ENCODE assay signal across 1 cellular context in the genomic region with DNA sequence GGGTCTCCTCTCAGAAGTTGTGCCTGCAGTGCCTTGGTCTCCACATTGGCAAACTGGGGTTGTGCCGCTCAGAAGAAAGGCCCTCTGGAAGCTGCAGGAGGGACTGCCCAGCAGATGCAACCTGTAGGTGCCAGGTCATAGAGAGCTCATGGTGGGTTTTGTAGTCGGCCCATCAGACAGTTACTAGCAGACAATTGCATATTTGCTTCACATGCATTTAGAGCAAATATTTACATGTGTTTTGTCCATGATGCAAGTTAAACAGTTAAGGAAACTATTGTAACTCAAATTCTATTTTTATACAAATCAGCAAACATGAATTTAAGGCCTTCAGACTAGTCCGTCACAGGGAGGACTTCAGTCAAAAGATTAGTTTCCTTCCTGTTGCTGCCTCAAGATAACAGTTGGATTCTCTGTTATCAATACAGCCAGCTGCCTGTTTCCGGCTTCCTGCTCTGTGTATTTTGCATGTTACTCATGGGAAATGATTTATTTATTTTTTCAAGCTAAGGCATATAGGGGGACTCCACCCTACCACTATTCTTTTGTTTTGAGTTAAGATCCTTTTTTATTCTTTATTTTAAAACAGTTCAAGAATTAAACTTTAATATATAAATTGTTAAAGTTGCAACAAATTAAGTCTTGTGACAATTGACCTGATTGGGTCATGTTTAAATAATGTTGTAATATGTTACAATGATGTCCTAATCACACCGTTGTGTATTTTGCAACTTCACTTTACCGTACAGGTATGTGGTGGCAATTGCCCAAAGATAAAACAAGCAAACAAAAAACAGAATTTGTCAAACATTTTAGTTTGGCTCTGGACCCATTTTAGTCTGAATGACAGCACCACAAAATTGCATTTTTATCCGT.
TF ChIP-seq lines count a peak whose summit lies in the region.

No MANE protein-coding gene starts in this region.

TF ChIP-seq in HepG2, 621 proteins besides CTCF, POLR2A, EP300 and RAD21 (continued from another document and continues in another):
- TF ChIP-seq THYN1 (CRISPR knock-in tag; IDR thresholded peaks at IDR 0.05; ENCODE audit: borderline replicate concordance, low read depth) (no peak), ZNF263 (CRISPR knock-in tag; IDR thresholded peaks at IDR 0.05) (peak; percentile 96), POLR2AphosphoS2 (IDR thresholded peaks at IDR 0.05; ENCODE audit: low read depth, low read length) (0 out of 2 replicates have a peak, but pooled peaks have one; percentile 4), GPN1 (CRISPR knock-in tag; IDR thresholded peaks at IDR 0.05; ENCODE audit: borderline replicate concordance) (no peak), MIXL1 (CRISPR knock-in tag; IDR thresholded peaks at IDR 0.05) (peak; percentile 78; the same call in 1 of the 2 replicates), ZSCAN9 (CRISPR knock-in tag; IDR thresholded peaks at IDR 0.05; ENCODE audit: borderline replicate concordance) (0 out of 2 replicates have a peak, but pooled peaks have one; percentile 30), CBX2 (IDR thresholded peaks at IDR 0.05; ENCODE audit: low read depth, low read length) (no peak), CBX2 (CRISPR knock-in tag; IDR thresholded peaks at IDR 0.05; ENCODE audit: low read depth) (no peak), ZFP41 (CRISPR knock-in tag; IDR thresholded peaks at IDR 0.05; ENCODE audit: borderline replicate concordance) (no peak), ZNF761 (CRISPR knock-in tag; conservative IDR thresholded peaks at IDR 0.05) (no peak; the same call in 1 of the 2 replicates), ISX (CRISPR knock-in tag; conservative IDR thresholded peaks at IDR 0.05) (no peak), RFXANK (CRISPR knock-in tag; IDR thresholded peaks at IDR 0.05) (no peak), PHF8 (CRISPR knock-in tag; IDR thresholded peaks at IDR 0.05) (no peak; the same call in 1 of the 2 replicates), CCDC6 (CRISPR knock-in tag; IDR thresholded peaks at IDR 0.05) (peak; percentile 61; the same call in 1 of the 2 replicates), HCFC1 (IDR thresholded peaks at IDR 0.05; ENCODE audit: low read depth, low read length) (no peak), JARID2 (CRISPR knock-in tag; IDR thresholded peaks at IDR 0.05; ENCODE audit: insufficient replicate concordance) (no peak), KLF11 (CRISPR knock-in tag; IDR thresholded peaks at IDR 0.05) (no peak), AGO2 (optimal IDR thresholded peaks at IDR 0.05; ENCODE audit: low read depth, low read length) (no peak), ZNF468 (CRISPR knock-in tag; IDR thresholded peaks at IDR 0.05) (no peak), CREB1 (IDR thresholded peaks at IDR 0.05) (peak; percentile 2; the same call in 1 of the 2 replicates), CREB1 (CRISPR knock-in tag; IDR thresholded peaks at IDR 0.05) (peak; percentile 79), ZNF660 (CRISPR knock-in tag; IDR thresholded peaks at IDR 0.05; ENCODE audit: borderline replicate concordance, low read depth) (no peak), REXO4 (CRISPR knock-in tag; IDR thresholded peaks at IDR 0.05; ENCODE audit: borderline replicate concordance) (no peak), PLRG1 (conservative IDR thresholded peaks at IDR 0.05) (no peak), DR1 (CRISPR knock-in tag; IDR thresholded peaks at IDR 0.05) (no peak), SUZ12 (IDR thresholded peaks at IDR 0.05; ENCODE audit: low read depth, low read length) (no peak), MIER3 (CRISPR knock-in tag; IDR thresholded peaks at IDR 0.05; ENCODE audit: borderline replicate concordance) (peak; percentile 62; the same call in 1 of the 2 replicates), KLF9 (CRISPR knock-in tag; IDR thresholded peaks at IDR 0.05; ENCODE audit: low read depth) (no peak), ZMYM2 (CRISPR knock-in tag; IDR thresholded peaks at IDR 0.05) (0 out of 2 replicates have a peak, but pooled peaks have one; percentile 13), ZNF143 (CRISPR knock-in tag; IDR thresholded peaks at IDR 0.05) (no peak; the same call in 1 of the 2 replicates)
- TF ChIP-seq, protein P1, sequence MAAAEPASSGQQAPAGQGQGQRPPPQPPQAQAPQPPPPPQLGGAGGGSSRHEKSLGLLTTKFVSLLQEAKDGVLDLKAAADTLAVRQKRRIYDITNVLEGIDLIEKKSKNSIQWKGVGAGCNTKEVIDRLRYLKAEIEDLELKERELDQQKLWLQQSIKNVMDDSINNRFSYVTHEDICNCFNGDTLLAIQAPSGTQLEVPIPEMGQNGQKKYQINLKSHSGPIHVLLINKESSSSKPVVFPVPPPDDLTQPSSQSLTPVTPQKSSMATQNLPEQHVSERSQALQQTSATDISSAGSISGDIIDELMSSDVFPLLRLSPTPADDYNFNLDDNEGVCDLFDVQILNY (CRISPR knock-in tag; conservative IDR thresholded peaks at IDR 0.05), result no peak
- TF ChIP-seq, protein P2, sequence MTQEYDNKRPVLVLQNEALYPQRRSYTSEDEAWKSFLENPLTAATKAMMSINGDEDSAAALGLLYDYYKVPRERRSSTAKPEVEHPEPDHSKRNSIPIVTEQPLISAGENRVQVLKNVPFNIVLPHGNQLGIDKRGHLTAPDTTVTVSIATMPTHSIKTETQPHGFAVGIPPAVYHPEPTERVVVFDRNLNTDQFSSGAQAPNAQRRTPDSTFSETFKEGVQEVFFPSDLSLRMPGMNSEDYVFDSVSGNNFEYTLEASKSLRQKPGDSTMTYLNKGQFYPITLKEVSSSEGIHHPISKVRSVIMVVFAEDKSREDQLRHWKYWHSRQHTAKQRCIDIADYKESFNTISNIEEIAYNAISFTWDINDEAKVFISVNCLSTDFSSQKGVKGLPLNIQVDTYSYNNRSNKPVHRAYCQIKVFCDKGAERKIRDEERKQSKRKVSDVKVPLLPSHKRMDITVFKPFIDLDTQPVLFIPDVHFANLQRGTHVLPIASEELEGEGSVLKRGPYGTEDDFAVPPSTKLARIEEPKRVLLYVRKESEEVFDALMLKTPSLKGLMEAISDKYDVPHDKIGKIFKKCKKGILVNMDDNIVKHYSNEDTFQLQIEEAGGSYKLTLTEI (CRISPR knock-in tag; conservative IDR thresholded peaks at IDR 0.05), result no peak
- TF ChIP-seq, protein P3, sequence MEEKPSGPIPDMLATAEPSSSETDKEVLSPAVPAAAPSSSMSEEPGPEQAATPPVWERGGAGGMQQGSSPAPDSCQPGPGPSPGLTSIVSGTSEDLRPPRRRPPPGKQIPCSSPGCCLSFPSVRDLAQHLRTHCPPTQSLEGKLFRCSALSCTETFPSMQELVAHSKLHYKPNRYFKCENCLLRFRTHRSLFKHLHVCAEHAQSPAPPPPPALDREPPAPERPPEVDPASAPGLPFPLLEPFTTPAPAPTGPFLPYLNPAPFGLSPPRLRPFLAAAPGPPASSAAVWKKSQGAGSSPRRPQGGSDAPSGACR (CRISPR knock-in tag; IDR thresholded peaks at IDR 0.05), result peak; percentile 64; the same call in 1 of the 2 replicates
- TF ChIP-seq, protein P4, sequence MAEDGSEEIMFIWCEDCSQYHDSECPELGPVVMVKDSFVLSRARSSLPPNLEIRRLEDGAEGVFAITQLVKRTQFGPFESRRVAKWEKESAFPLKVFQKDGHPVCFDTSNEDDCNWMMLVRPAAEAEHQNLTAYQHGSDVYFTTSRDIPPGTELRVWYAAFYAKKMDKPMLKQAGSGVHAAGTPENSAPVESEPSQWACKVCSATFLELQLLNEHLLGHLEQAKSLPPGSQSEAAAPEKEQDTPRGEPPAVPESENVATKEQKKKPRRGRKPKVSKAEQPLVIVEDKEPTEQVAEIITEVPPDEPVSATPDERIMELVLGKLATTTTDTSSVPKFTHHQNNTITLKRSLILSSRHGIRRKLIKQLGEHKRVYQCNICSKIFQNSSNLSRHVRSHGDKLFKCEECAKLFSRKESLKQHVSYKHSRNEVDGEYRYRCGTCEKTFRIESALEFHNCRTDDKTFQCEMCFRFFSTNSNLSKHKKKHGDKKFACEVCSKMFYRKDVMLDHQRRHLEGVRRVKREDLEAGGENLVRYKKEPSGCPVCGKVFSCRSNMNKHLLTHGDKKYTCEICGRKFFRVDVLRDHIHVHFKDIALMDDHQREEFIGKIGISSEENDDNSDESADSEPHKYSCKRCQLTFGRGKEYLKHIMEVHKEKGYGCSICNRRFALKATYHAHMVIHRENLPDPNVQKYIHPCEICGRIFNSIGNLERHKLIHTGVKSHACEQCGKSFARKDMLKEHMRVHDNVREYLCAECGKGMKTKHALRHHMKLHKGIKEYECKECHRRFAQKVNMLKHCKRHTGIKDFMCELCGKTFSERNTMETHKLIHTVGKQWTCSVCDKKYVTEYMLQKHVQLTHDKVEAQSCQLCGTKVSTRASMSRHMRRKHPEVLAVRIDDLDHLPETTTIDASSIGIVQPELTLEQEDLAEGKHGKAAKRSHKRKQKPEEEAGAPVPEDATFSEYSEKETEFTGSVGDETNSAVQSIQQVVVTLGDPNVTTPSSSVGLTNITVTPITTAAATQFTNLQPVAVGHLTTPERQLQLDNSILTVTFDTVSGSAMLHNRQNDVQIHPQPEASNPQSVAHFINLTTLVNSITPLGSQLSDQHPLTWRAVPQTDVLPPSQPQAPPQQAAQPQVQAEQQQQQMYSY (CRISPR knock-in tag; IDR thresholded peaks at IDR 0.05), result no peak
- TF ChIP-seq, protein P5, sequence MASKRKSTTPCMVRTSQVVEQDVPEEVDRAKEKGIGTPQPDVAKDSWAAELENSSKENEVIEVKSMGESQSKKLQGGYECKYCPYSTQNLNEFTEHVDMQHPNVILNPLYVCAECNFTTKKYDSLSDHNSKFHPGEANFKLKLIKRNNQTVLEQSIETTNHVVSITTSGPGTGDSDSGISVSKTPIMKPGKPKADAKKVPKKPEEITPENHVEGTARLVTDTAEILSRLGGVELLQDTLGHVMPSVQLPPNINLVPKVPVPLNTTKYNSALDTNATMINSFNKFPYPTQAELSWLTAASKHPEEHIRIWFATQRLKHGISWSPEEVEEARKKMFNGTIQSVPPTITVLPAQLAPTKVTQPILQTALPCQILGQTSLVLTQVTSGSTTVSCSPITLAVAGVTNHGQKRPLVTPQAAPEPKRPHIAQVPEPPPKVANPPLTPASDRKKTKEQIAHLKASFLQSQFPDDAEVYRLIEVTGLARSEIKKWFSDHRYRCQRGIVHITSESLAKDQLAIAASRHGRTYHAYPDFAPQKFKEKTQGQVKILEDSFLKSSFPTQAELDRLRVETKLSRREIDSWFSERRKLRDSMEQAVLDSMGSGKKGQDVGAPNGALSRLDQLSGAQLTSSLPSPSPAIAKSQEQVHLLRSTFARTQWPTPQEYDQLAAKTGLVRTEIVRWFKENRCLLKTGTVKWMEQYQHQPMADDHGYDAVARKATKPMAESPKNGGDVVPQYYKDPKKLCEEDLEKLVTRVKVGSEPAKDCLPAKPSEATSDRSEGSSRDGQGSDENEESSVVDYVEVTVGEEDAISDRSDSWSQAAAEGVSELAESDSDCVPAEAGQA (IDR thresholded peaks at IDR 0.05; ENCODE audit: low read depth), result no peak
- TF ChIP-seq, protein P5 (CRISPR knock-in tag; IDR thresholded peaks at IDR 0.05; ENCODE audit: borderline replicate concordance), result no peak
- TF ChIP-seq, protein P6, sequence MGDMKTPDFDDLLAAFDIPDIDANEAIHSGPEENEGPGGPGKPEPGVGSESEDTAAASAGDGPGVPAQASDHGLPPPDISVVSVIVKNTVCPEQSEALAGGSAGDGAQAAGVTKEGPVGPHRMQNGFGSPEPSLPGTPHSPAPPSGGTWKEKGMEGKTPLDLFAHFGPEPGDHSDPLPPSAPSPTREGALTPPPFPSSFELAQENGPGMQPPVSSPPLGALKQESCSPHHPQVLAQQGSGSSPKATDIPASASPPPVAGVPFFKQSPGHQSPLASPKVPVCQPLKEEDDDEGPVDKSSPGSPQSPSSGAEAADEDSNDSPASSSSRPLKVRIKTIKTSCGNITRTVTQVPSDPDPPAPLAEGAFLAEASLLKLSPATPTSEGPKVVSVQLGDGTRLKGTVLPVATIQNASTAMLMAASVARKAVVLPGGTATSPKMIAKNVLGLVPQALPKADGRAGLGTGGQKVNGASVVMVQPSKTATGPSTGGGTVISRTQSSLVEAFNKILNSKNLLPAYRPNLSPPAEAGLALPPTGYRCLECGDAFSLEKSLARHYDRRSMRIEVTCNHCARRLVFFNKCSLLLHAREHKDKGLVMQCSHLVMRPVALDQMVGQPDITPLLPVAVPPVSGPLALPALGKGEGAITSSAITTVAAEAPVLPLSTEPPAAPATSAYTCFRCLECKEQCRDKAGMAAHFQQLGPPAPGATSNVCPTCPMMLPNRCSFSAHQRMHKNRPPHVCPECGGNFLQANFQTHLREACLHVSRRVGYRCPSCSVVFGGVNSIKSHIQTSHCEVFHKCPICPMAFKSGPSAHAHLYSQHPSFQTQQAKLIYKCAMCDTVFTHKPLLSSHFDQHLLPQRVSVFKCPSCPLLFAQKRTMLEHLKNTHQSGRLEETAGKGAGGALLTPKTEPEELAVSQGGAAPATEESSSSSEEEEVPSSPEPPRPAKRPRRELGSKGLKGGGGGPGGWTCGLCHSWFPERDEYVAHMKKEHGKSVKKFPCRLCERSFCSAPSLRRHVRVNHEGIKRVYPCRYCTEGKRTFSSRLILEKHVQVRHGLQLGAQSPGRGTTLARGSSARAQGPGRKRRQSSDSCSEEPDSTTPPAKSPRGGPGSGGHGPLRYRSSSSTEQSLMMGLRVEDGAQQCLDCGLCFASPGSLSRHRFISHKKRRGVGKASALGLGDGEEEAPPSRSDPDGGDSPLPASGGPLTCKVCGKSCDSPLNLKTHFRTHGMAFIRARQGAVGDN (CRISPR knock-in tag; IDR thresholded peaks at IDR 0.05), result peak; percentile 70
- TF ChIP-seq, protein P7, sequence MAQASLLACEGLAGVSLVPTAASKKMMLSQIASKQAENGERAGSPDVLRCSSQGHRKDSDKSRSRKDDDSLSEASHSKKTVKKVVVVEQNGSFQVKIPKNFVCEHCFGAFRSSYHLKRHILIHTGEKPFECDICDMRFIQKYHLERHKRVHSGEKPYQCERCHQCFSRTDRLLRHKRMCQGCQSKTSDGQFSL (CRISPR knock-in tag; IDR thresholded peaks at IDR 0.05), result no peak
- TF ChIP-seq, protein P8, sequence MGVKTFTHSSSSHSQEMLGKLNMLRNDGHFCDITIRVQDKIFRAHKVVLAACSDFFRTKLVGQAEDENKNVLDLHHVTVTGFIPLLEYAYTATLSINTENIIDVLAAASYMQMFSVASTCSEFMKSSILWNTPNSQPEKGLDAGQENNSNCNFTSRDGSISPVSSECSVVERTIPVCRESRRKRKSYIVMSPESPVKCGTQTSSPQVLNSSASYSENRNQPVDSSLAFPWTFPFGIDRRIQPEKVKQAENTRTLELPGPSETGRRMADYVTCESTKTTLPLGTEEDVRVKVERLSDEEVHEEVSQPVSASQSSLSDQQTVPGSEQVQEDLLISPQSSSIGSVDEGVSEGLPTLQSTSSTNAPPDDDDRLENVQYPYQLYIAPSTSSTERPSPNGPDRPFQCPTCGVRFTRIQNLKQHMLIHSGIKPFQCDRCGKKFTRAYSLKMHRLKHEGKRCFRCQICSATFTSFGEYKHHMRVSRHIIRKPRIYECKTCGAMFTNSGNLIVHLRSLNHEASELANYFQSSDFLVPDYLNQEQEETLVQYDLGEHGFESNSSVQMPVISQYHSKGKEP (CRISPR knock-in tag; IDR thresholded peaks at IDR 0.05), result no peak
